Comparison of ENCODE assay signal across 12 cellular contexts in genomic region chr3:152235709-152236298, GRCh38. TPM values are rescaled to one million over a fixed set of nuclear protein-coding genes. Genes with fewer than 3 reads are reported as not detected.
DNase-seq lines count a peak whose midpoint lies in the region; ATAC-seq and TF ChIP-seq lines count a peak whose summit lies in the region.
"Had no signal": no experiment of that assay in that cellular context is flagged by ENCODE, and none has a peak within 500 bp of the region (broad histone marks: within the 10 kb centered on the region; RNA-seq: fewer than 3 reads in every experiment).

No MANE protein-coding gene starts in this region.

- CTCF ChIA-PET in CD8-positive, alpha-beta T cell (lab: Charles Lee): interaction anchor here (1.4 to 2.3 kb wide), 2 partner anchors 11 to 208 kb away, joined by 4 to 5 read pairs; no protein-coding TSS in a partner anchor
- CTCF ChIA-PET in HCT116 (lab: Charles Lee): interaction anchor here (0.5 kb wide), 1 partner anchor 138 kb away, joined by 3 read pairs; no protein-coding TSS in a partner anchor
- CTCF ChIA-PET in HEK293T (lab: Yijun Ruan, JAX): no interaction called here

- no peaks in the 10 kb centered on the region for H4K20me1 ChIP-seq in HCT116 (ENCODE audit: insufficient read depth)

- peaks cover 81% of the 10 kb centered on the region for H3K4me1 Mint-ChIP-seq in CD8-positive, alpha-beta T cell (ENCODE audit: low read depth)
- peaks cover 45% of the 10 kb centered on the region for H3K4me1 Mint-ChIP-seq in stimulated activated memory B cell treated with anti-CD40 and anti-IgM and Interleukin-4, amounts not matched to agents 10 μg/mL and 1 μg/mL and 100 μg/mL, for 72 hours

- peaks cover 4% of the 10 kb centered on the region for H3K9me3 Mint-ChIP-seq in CD8-positive, alpha-beta T cell
- H3K9me3 Mint-ChIP-seq in stimulated activated memory B cell treated with anti-CD40 and anti-IgM and Interleukin-4, amounts not matched to agents 10 μg/mL and 1 μg/mL and 100 μg/mL, for 72 hours: peaks cover 4% of the 10 kb centered on the region

- no peak for ATAC-seq in CD8-positive, alpha-beta T cell
- ATAC-seq in HCT116: peak; percentile 55
- ATAC-seq in stimulated activated memory B cell treated with anti-CD40 and anti-IgM and Interleukin-4, amounts not matched to agents 10 μg/mL and 1 μg/mL and 100 μg/mL, for 72 hours: no peak

- H3K4me3 Mint-ChIP-seq in CD8-positive, alpha-beta T cell: no peak overlapping the region
- no peak overlapping the region for H3K4me3 Mint-ChIP-seq in stimulated activated memory B cell treated with anti-CD40 and anti-IgM and Interleukin-4, amounts not matched to agents 10 μg/mL and 1 μg/mL and 100 μg/mL, for 72 hours

- no peak for TF ChIP-seq RAD21 in HCT116 (IDR thresholded peaks at IDR 0.05; ENCODE audit: low read depth)

- TF ChIP-seq CTCF in CD8-positive, alpha-beta T cell (IDR thresholded peaks at IDR 0.05): no peak
- TF ChIP-seq CTCF in HCT116 (IDR thresholded peaks at IDR 0.05 in 2 of 3, conservative IDR thresholded peaks at IDR 0.05 in 1 of 3; ENCODE audit: borderline replicate concordance in 1 of 3, insufficient read depth in 1 of 3, low read depth in 2 of 3, low read length in 2 of 3): no peak
- no peak for TF ChIP-seq CTCF in fibroblast of the aortic adventitia (IDR thresholded peaks at IDR 0.05; ENCODE audit: insufficient read depth, low read length)
- no peak for TF ChIP-seq CTCF in esophagus muscularis mucosa (IDR thresholded peaks at IDR 0.05)

- peaks cover 2% of the 10 kb centered on the region for H3K36me3 Mint-ChIP-seq in CD8-positive, alpha-beta T cell
- peaks cover 5% of the 10 kb centered on the region for H3K36me3 Mint-ChIP-seq in stimulated activated memory B cell treated with anti-CD40 and anti-IgM and Interleukin-4, amounts not matched to agents 10 μg/mL and 1 μg/mL and 100 μg/mL, for 72 hours

- TF ChIP-seq POLR2A in HCT116 (IDR thresholded peaks at IDR 0.05; ENCODE audit: borderline replicate concordance, extremely low read depth, insufficient read depth, insufficient read length) (no peak), esophagus muscularis mucosa (IDR thresholded peaks at IDR 0.05; ENCODE audit: low read depth) (no peak)

- no TSS peak for BruUV-seq in HCT116 (replicated peaks; lab: Mats Ljungman, UMichigan)

- H3K4me3 ChIP-seq in CD8-positive, alpha-beta T cell (ENCODE audit: low read depth, low read length): no peak overlapping the region
- no peak overlapping the region for H3K4me3 ChIP-seq in HCT116 (replicated peaks in 1 of 2; ENCODE audit: low read depth in 1 of 2, low read length in 2 of 2)
- H3K4me3 ChIP-seq in fibroblast of the aortic adventitia (ENCODE audit: low read depth, low read length): no peak overlapping the region
- H3K4me3 ChIP-seq in esophagus muscularis mucosa: no peak overlapping the region
- H3K4me3 ChIP-seq: lung, tibial artery had no signal

- H3K36me3 ChIP-seq in CD8-positive, alpha-beta T cell (ENCODE audit: insufficient read depth, low read length): no peaks in the 10 kb centered on the region
- no peaks in the 10 kb centered on the region for H3K36me3 ChIP-seq in HCT116 (ENCODE audit: control insufficient read depth in 1 of 2, insufficient read depth in 2 of 2, low read length in 2 of 2)
- H3K36me3 ChIP-seq in esophagus muscularis mucosa: no peaks in the 10 kb centered on the region
- H3K36me3 ChIP-seq: tibial artery had no signal

- no peaks in the 10 kb centered on the region for H3K27me3 ChIP-seq in CD8-positive, alpha-beta T cell (ENCODE audit: insufficient read depth, low read length)
- H3K27me3 ChIP-seq in HCT116 (ENCODE audit: insufficient read depth, low read length) (no peaks in the 10 kb centered on the region), esophagus muscularis mucosa (no peaks in the 10 kb centered on the region)
- H3K27me3 ChIP-seq: tibial artery had no signal

- peak overlapping the region; percentile 59 for H3K4me2 ChIP-seq in HCT116 (ENCODE audit: low read length)

- TF ChIP-seq EP300 in esophagus muscularis mucosa (IDR thresholded peaks at IDR 0.05): no peak

- DNase-seq in CD8-positive, alpha-beta T cell: no peak
- DNase-seq in HCT116 (ENCODE audit: low read depth, low spot score) (peak; percentile 6), SK-MEL-5 (ENCODE audit: low read depth, low spot score) (peak; percentile 44), fibroblast of the aortic adventitia (ENCODE audit: low read depth) (peak; percentile 63), esophagus muscularis mucosa (ENCODE audit: extremely low spot score) (no peak), HEK293T (ENCODE audit: extremely low spot score) (no peak), cerebellar cortex (ENCODE audit: low spot score) (no peak)
- DNase-seq: activated CD8-positive, alpha-beta memory T cell treated with anti-CD3 and anti-CD28 coated beads for 24 hours; GDM1; tibial artery had no signal

- RAD21 ChIA-PET in HCT116 (lab: Charles Lee; ENCODE audit: low non-redundant PET in 1 of 2, low total read pairs in 2 of 2, uncharacterized antibody in 2 of 2, unreplicated experiment in 2 of 2): no interaction called here

- H3K9ac ChIP-seq in HCT116 (ENCODE audit: low read length): peak overlapping the region; percentile 31; the same call in 1 of the 2 replicates

- WGBS in esophagus muscularis mucosa: 77% methylated on average over 1 of the region's 1 CpG

- no peaks in the 10 kb centered on the region for H3K9me2 ChIP-seq in HCT116 (ENCODE audit: insufficient read depth)

- in situ Hi-C loops in SK-MEL-5 (cut with HindIII; ENCODE audit: low pct_unique_long_range_greater_than_20kb, low sequenced_read_pairs): no loop called here

- intact Hi-C loops in CD8-positive, alpha-beta T cell (cut with DNase I, micrococcal nuclease): loop anchor here (1.0 to 5.0 kb wide), 2 partner anchors 8 to 34 kb away; no protein-coding TSS in a partner anchor
- intact Hi-C loops in HCT116 (cut with micrococcal nuclease) (no loop called here), esophagus muscularis mucosa (cut with DNase I) (no loop called here)

- H3K27ac Mint-ChIP-seq in CD8-positive, alpha-beta T cell: peak overlapping the region; percentile 69
- H3K27ac Mint-ChIP-seq in stimulated activated memory B cell treated with anti-CD40 and anti-IgM and Interleukin-4, amounts not matched to agents 10 μg/mL and 1 μg/mL and 100 μg/mL, for 72 hours: no peak overlapping the region

- no peaks in the 10 kb centered on the region for H3K27me3 Mint-ChIP-seq in CD8-positive, alpha-beta T cell (ENCODE audit: low read depth)
- no peaks in the 10 kb centered on the region for H3K27me3 Mint-ChIP-seq in stimulated activated memory B cell treated with anti-CD40 and anti-IgM and Interleukin-4, amounts not matched to agents 10 μg/mL and 1 μg/mL and 100 μg/mL, for 72 hours

- H3K9me3 ChIP-seq in CD8-positive, alpha-beta T cell (ENCODE audit: low read length): no peaks in the 10 kb centered on the region
- H3K9me3 ChIP-seq in HCT116 (ENCODE audit: control insufficient read depth in 1 of 2, insufficient read depth in 1 of 2, low read depth in 1 of 2, low read length in 2 of 2) (no peaks in the 10 kb centered on the region), esophagus muscularis mucosa (no peaks in the 10 kb centered on the region)
- H3K9me3 ChIP-seq: tibial artery had no signal

- H3K4me1 ChIP-seq in CD8-positive, alpha-beta T cell (ENCODE audit: insufficient read depth, low read length): peaks cover 70% of the 10 kb centered on the region
- H3K4me1 ChIP-seq in HCT116 (ENCODE audit: control insufficient read depth in 1 of 2, insufficient read depth in 2 of 2, low read length in 2 of 2) (peaks cover 6 to 29% of the 10 kb centered on the region in 2 experiments), esophagus muscularis mucosa (peaks cover 3 to 13% (median 5%) of the 10 kb centered on the region in 4 donors)

- no peaks in the 10 kb centered on the region for H3K79me2 ChIP-seq in HCT116 (ENCODE audit: insufficient read depth, low read length)

- POLR2A ChIA-PET in CD8-positive, alpha-beta T cell (lab: Charles Lee): interaction anchor here (1.2 to 1.6 kb wide), 3 partner anchors 17 to 33 kb away, joined by 3 to 4 read pairs (median 4); partner anchors contain the start of gene MBNL1
- POLR2A ChIA-PET in HCT116 (lab: Charles Lee): no interaction called here
- POLR2A ChIA-PET in HEK293T (lab: Yijun Ruan, JAX): no interaction called here

- no peak overlapping the region for H3K27ac ChIP-seq in CD8-positive, alpha-beta T cell (ENCODE audit: low read depth, low read length)
- no peak overlapping the region for H3K27ac ChIP-seq in HCT116 (ENCODE audit: low read depth, low read length)
- H3K27ac ChIP-seq in esophagus muscularis mucosa (replicated peaks in 1 of 4): no peak overlapping the region
- H3K27ac ChIP-seq: tibial artery had no signal

- H2AFZ ChIP-seq in HCT116 (ENCODE audit: low read depth, low read length, poor library complexity, severe bottlenecking): peak overlapping the region; percentile 96

TF ChIP-seq in HCT116, 20 proteins besides CTCF, POLR2A, EP300 and RAD21 (continues in another document):
- TF ChIP-seq ELF1 (IDR thresholded peaks at IDR 0.05; ENCODE audit: borderline replicate concordance, low read depth) (no peak), MAX (IDR thresholded peaks at IDR 0.05) (no peak), YY1 (IDR thresholded peaks at IDR 0.05; ENCODE audit: extremely low read depth, insufficient replicate concordance, low read depth, low read length) (no peak), SP1 (IDR thresholded peaks at IDR 0.05; ENCODE audit: low read depth) (no peak), SRF (IDR thresholded peaks at IDR 0.05; ENCODE audit: low read depth) (no peak)

TF ChIP-seq in HEK293T, 16 proteins besides CTCF, POLR2A, EP300 and RAD21 (continues in another document):
- TF ChIP-seq PKNOX1 (IDR thresholded peaks at IDR 0.05) (no peak), CTBP1 (IDR thresholded peaks at IDR 0.05; ENCODE audit: borderline replicate concordance) (no peak), FOXM1 (IDR thresholded peaks at IDR 0.05; ENCODE audit: borderline replicate concordance) (no peak), LEF1 (IDR thresholded peaks at IDR 0.05; ENCODE audit: borderline replicate concordance) (no peak), ARNT (IDR thresholded peaks at IDR 0.05) (no peak)

RNA-seq across cellular contexts. Expression of gene MBNL1, which starts 32.9 kb away (rescaled TPM):
- total RNA-seq in CD8-positive, alpha-beta T cell: 100 to 1,000 TPM; 515 to 529 TPM
- 200 TPM for total RNA-seq in HCT116 (2021; ENCODE audit: unreplicated experiment)
- polyA plus RNA-seq in HCT116 (2012): 69.4 and 70.1 TPM in 2 replicates
- 116 and 127 TPM in 2 replicates for total RNA-seq in SK-MEL-5 (2014; rRNA removed; shearing (Covaris generic))
- 58.8 and 93.4 TPM in 2 replicates for polyA plus RNA-seq in SK-MEL-5 (2015; cell fraction: cytosol; rRNA removed)
- 93.9 and 94.2 TPM in 2 replicates for polyA plus RNA-seq in SK-MEL-5 (2015; cell fraction: nucleus; rRNA removed)
- total RNA-seq in fibroblast of the aortic adventitia (ENCODE audit: low replicate concordance): 105 and 465 TPM in 2 replicates
- 100 to 1,000 TPM; 635 to 868 (median 720) TPM for total RNA-seq in esophagus muscularis mucosa

Comparison
In these comparisons a context has a peak if more than half of its experiments do, and no peak if none do; other contexts are left out.
1. DNase-seq: peak in HCT116 (single experiment), SK-MEL-5 (single experiment) and fibroblast of the aortic adventitia (single experiment); none in CD8-positive, alpha-beta T cell (0 of 7), esophagus muscularis mucosa (single experiment), HEK293T (single experiment) and cerebellar cortex (single experiment).
2. intact Hi-C loops: an anchor here in CD8-positive, alpha-beta T cell (1.0 to 5.0 kb wide); none called in HCT116 and esophagus muscularis mucosa.